In genomic region chr6:37351027-37351426, GRCh38 we compare ENCODE assay signal across 27 cellular contexts.
"Had no signal": no experiment of that assay in that cellular context is flagged by ENCODE, and none has a peak within 500 bp of the region (broad histone marks: within the 10 kb centered on the region; RNA-seq: fewer than 3 reads in every experiment).

No MANE protein-coding gene starts in this region.

- DNase-seq: colonic mucosa; cortex of kidney; effector CD8-positive, alpha-beta T cell; effector memory CD8-positive, alpha-beta T cell; endodermal cell; erythroblast; esophagus squamous epithelium; foreskin fibroblast; foreskin melanocyte; gastrocnemius medialis; glutamatergic neuron; head of caudate nucleus; heart right ventricle; hippocampal formation; left cardiac atrium; left lung; left ventricle myocardium superior; lower lobe of right lung; mesenchymal stem cell; mucosa of descending colon had no signal

- H3K36me3 Mint-ChIP-seq: mesothelial cell of epicardium had no signal

- FAIRE-seq: endometrium, islet of Langerhans, keratinocyte had no signal

- H3K4me3 ChIP-seq: colonic mucosa, esophagus squamous epithelium, gastrocnemius medialis, heart right ventricle, left lung, lower lobe of right lung, mucosa of descending colon had no signal

- H3K4me3 Mint-ChIP-seq: dendritic cell treated with granulocyte-macrophage colony-stimulating factor and Interleukin-4, amounts not matched to agents 40 ng/mL and 50 ng/mL, for 4 days; endodermal cell; mesothelial cell of epicardium had no signal

- H3K27ac Mint-ChIP-seq: dendritic cell treated with granulocyte-macrophage colony-stimulating factor and Interleukin-4, amounts not matched to agents 40 ng/mL and 50 ng/mL, for 4 days; endodermal cell; mesothelial cell of epicardium had no signal

- ATAC-seq: effector memory CD8-positive, alpha-beta T cell; esophagus mucosa; gastrocnemius medialis; heart right ventricle; left cardiac atrium; left lung; left ventricle myocardium superior; lower lobe of right lung; mucosa of descending colon had no signal

- H3K9me3 Mint-ChIP-seq: dendritic cell treated with granulocyte-macrophage colony-stimulating factor and Interleukin-4, amounts not matched to agents 40 ng/mL and 50 ng/mL, for 4 days; effector memory CD8-positive, alpha-beta T cell; endodermal cell had no signal

- H3K27ac ChIP-seq: colonic mucosa, epithelial cell of prostate, esophagus squamous epithelium, gastrocnemius medialis, heart right ventricle, left lung, lower lobe of right lung had no signal

- H3K9me3 ChIP-seq: colonic mucosa, esophagus squamous epithelium, gastrocnemius medialis, left lung, lower lobe of right lung, mucosa of descending colon had no signal

- H3K4me1 ChIP-seq: lower lobe of right lung had no signal

- H3K36me3 ChIP-seq: colonic mucosa, esophagus squamous epithelium, gastrocnemius medialis, heart right ventricle, left lung, lower lobe of right lung had no signal

- H3K27me3 ChIP-seq: colonic mucosa, gastrocnemius medialis, left lung had no signal
